ENCODE assay signal across 8 cellular contexts in genomic region chr5:143355710-143356109, GRCh38. TPM values are rescaled to one million over a fixed set of nuclear protein-coding genes. Genes with fewer than 3 reads are reported as not detected.
DNase-seq lines count a peak whose midpoint lies in the region; ATAC-seq and TF ChIP-seq lines count a peak whose summit lies in the region.

No MANE protein-coding gene starts in this region.

- TF ChIP-seq CTCF in tibial nerve (IDR thresholded peaks at IDR 0.05) = no peak

- H3K27ac ChIP-seq in tibial nerve = peak overlapping the region; percentile 23 to 87 (median 60)

- H3K27me3 ChIP-seq in tibial nerve = no peaks in the 10 kb centered on the region

- DNase-seq in DMS153 (lab: John Stamatoyannopoulos, UW) (peak; percentile 23), M059J (ENCODE audit: low read depth) (peak; percentile 95), T1000 (lab: John Stamatoyannopoulos, UW) (peak; percentile 46), dedifferentiated amniotic fluid mesenchymal stem cell (ENCODE audit: extremely low spot score) (peak; percentile 91), mucosa of gallbladder (ENCODE audit: low spot score) (peak; percentile 82), tibial nerve (ENCODE audit: low spot score in 2 of 2) (peak; percentile 22 to 77)

- peak in 1 of 2 donors; percentile 76 for TF ChIP-seq EP300 in tibial nerve (IDR thresholded peaks at IDR 0.05)

- H3K4me1 ChIP-seq in tibial nerve = peaks cover 0 to 93% (median 54%) of the 10 kb centered on the region in 4 donors

- no peaks in the 10 kb centered on the region for H3K36me3 ChIP-seq in tibial nerve

- no peak for TF ChIP-seq POLR2A in tibial nerve (IDR thresholded peaks at IDR 0.05)

- no peak for ATAC-seq in GM21717 (IDR thresholded peaks at IDR 0.05; ENCODE audit: unreplicated experiment)
- ATAC-seq in HG03378 (IDR thresholded peaks at IDR 0.05; ENCODE audit: unreplicated experiment) = no peak

- peak overlapping the region in 1 of 4 donors; percentile 4 for H3K4me3 ChIP-seq in tibial nerve

- H3K9me3 ChIP-seq in tibial nerve = no peaks in the 10 kb centered on the region

RNA-seq across cellular contexts. Expression of gene NR3C1, which starts 47.8 kb away (rescaled TPM):
- total RNA-seq in M059J (2014; rRNA removed; shearing (Covaris generic)) = 48.0 and 65.3 TPM in 2 replicates
- total RNA-seq in mucosa of gallbladder = 57.8 TPM
- 10 to 100 TPM; 47.1 to 86.2 (median 75.8) TPM for total RNA-seq in tibial nerve

Comparison
In these comparisons a context has a peak if more than half of its experiments do, and no peak if none do; other contexts are left out.
1. DNase-seq: peak in every context shown above with its lines; median percentile 95 in M059J; 91 in dedifferentiated amniotic fluid mesenchymal stem cell; 82 in mucosa of gallbladder; 50 in tibial nerve; 46 in T1000; 23 in DMS153.